ENCODE assay signal across 29 cellular contexts in the genomic region with DNA sequence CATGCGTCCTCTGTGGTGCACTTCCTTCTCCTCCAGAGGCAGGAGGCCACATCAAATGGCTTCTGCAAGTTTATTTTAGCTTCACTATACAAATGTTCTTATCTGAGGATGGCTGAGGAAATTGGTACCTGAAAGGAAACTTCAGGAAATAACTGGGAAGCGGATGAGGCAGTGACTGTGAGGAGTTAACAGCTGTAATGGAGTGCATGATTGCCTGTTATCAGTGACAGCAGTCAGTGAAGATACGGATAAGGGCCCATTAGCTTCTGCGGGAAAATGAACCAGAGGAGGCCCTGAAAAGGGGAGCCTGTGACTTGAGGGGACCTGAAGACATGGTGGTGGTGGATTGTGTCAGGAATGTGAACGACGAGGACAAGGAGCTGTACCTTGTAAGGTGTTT. TPM values are rescaled to one million over a fixed set of nuclear protein-coding genes. Genes with fewer than 3 reads are reported as not detected.
"Had no signal": no experiment of that assay in that cellular context is flagged by ENCODE, and none has a peak within 500 bp of the region (broad histone marks: within the 10 kb centered on the region; RNA-seq: fewer than 3 reads in every experiment).

No MANE protein-coding gene starts in this region.

- ATAC-seq: HepG2, Right ventricle myocardium inferior had no signal

- H3K4me2 ChIP-seq: KMS-11, PC-9 had no signal

- FAIRE-seq: HepG2 had no signal

- H3K27ac ChIP-seq: KMS-11, PC-9, Peyer's patch, SJCRH30, SK-N-MC had no signal

- H2AFZ ChIP-seq: PC-9 had no signal

- H3K4me3 ChIP-seq: PC-9, Peyer's patch, SJCRH30, SK-N-MC had no signal

- H3K4me1 ChIP-seq: Peyer's patch, SJCRH30 had no signal

- H3K9ac ChIP-seq: KMS-11 had no signal

- DNase-seq: IMR-90; Kasumi-1; MM.1S; NCI-H1092 treated with DMSO at 0.1 percent for 48 hours; NCI-H1436; NCI-H187; NCI-H2029; NCI-H2081 treated with DMSO at 0.1 percent for 48 hours; NCI-H2171; NCI-H226; NCI-H446; NCI-H510A; NCI-H524 treated with DMSO at 0.1 percent for 48 hours; NCI-H69; NCI-H774; NK-92 treated with Interleukin-12 subunit alpha and Interleukin-12 subunit beta, amount 100 ng/mL, for 24 hours; OCI-M1; Peyer's patch; SHP77 treated with DMSO at 0.1 percent for 48 hours; SJCRH30; SW 1271 had no signal

- H3K27me3 ChIP-seq: Peyer's patch, SJCRH30 had no signal

- H3K9me3 ChIP-seq: Peyer's patch, SJCRH30 had no signal

- H3K36me3 ChIP-seq: Peyer's patch, SJCRH30 had no signal

RNA-seq across cellular contexts. Expression of gene SPATA16, which starts 51.8 kb away (rescaled TPM):
- total RNA-seq: HepG2, HT1080, IMR-90, M059J, PC-9, Peyer's patch, Right ventricle myocardium inferior, RPMI7951, SJCRH30 had no signal
- polyA plus RNA-seq: HepG2, IMR-90 had no signal
